Comparison of ENCODE assay signal across 14 cellular contexts in genomic region chr1:172717722-172718455, GRCh38. TPM values are rescaled to one million over a fixed set of nuclear protein-coding genes. Genes with fewer than 3 reads are reported as not detected.
A peak's percentile ranks its signal among the peaks of the same experiment; 100 is the strongest.
DNase-seq lines count a peak whose midpoint lies in the region; ATAC-seq and TF ChIP-seq lines count a peak whose summit lies in the region.
"Had no signal": no experiment of that assay in that cellular context is flagged by ENCODE, and none has a peak within 500 bp of the region (broad histone marks: within the 10 kb centered on the region; RNA-seq: fewer than 3 reads in every experiment).

No MANE protein-coding gene starts in this region.

- peak overlapping the region; percentile 54 for H3K27ac Mint-ChIP-seq in mesothelial cell of epicardium

- H3K9me3 ChIP-seq in Loucy (ENCODE audit: insufficient read depth, low read depth, low read length): no peaks in the 10 kb centered on the region
- H3K9me3 ChIP-seq: HAP-1, SJSA1 had no signal

- H4K20me1 ChIP-seq in Loucy (ENCODE audit: insufficient read depth, low read length, poor library complexity, severe bottlenecking): no peaks in the 10 kb centered on the region

- TF ChIP-seq CTCF in Loucy (conservative IDR thresholded peaks at IDR 0.05; ENCODE audit: low read length) (no peak), mesothelial cell of epicardium (IDR thresholded peaks at IDR 0.05; ENCODE audit: unreplicated experiment) (no peak)

- no peaks in the 10 kb centered on the region for H3K9me2 ChIP-seq in Loucy (replicated peaks; ENCODE audit: low read depth, low read length)

- no peak for ATAC-seq in GM18909 (IDR thresholded peaks at IDR 0.05; ENCODE audit: poor library complexity, unreplicated experiment)

- no peaks in the 10 kb centered on the region for H3K27me3 ChIP-seq in Loucy (ENCODE audit: insufficient read depth, low read length, poor library complexity, severe bottlenecking)
- H3K27me3 ChIP-seq: SJSA1 had no signal

- H3F3A ChIP-seq in Loucy (ENCODE audit: low read depth): no peaks in the 10 kb centered on the region

- no peaks in the 10 kb centered on the region for H3K27me3 Mint-ChIP-seq in mesothelial cell of epicardium (ENCODE audit: low read depth)

- no peak overlapping the region for H3K4me2 ChIP-seq in Loucy (ENCODE audit: low read depth, low read length, poor library complexity, severe bottlenecking)

- 0 out of 2 replicates have a peak overlapping the region, but pooled peaks have one; percentile 26 for H2AFZ ChIP-seq in Loucy (ENCODE audit: low read length)

- H3K4me1 Mint-ChIP-seq in mesothelial cell of epicardium: peaks cover 64% of the 10 kb centered on the region

- no peaks in the 10 kb centered on the region for H3K36me3 Mint-ChIP-seq in mesothelial cell of epicardium

- no peak overlapping the region for H3K4me3 ChIP-seq in Loucy (ENCODE audit: low read length, poor library complexity, severe bottlenecking)
- H3K4me3 ChIP-seq: HAP-1, SJSA1 had no signal

- DNase-seq in NCI-H510A (lab: John Stamatoyannopoulos, UW) (peak; percentile 12), NCI-H510A treated with DMSO at 0.1 percent for 48 hours (lab: John Stamatoyannopoulos, UW) (no peak), amniotic epithelial cell (ENCODE audit: low read depth) (peak; percentile 46), mesothelial cell of epicardium (ENCODE audit: low spot score in 2 of 2, unreplicated experiment in 2 of 2) (no peak), kidney glomerular epithelial cell (lab: John Stamatoyannopoulos, UW) (no peak), AML-193 (lab: John Stamatoyannopoulos, UW) (no peak)
- DNase-seq: Karpas-422, NCI-H187 treated with DMSO at 0.1 percent for 48 hours had no signal

- no peak overlapping the region for H3K4me3 Mint-ChIP-seq in mesothelial cell of epicardium

- H3K9me3 Mint-ChIP-seq in mesothelial cell of epicardium: no peaks in the 10 kb centered on the region

- no peaks in the 10 kb centered on the region for H3K36me3 ChIP-seq in Loucy (ENCODE audit: insufficient read depth, low read length)
- H3K36me3 ChIP-seq: HAP-1, SJSA1 had no signal

- no peak overlapping the region for H3K9ac ChIP-seq in Loucy (ENCODE audit: low read depth, low read length, poor library complexity, severe bottlenecking)

- H3K4me1 ChIP-seq in Loucy (ENCODE audit: insufficient read depth, low read length, poor library complexity, severe bottlenecking): peaks cover 44% of the 10 kb centered on the region
- H3K4me1 ChIP-seq: HAP-1 had no signal

- H3K79me2 ChIP-seq in Loucy (ENCODE audit: insufficient read depth, low read length): no peaks in the 10 kb centered on the region

RNA-seq across cellular contexts. Expression of gene FASLG, which starts 59.0 kb away (rescaled TPM):
- not detected in 3 replicates for total RNA-seq in mesothelial cell of epicardium
- total RNA-seq: esophagus mucosa, lung microvascular endothelial cell, SJSA1 had no signal

Comparison
In these comparisons a context has a peak if more than half of its experiments do, and no peak if none do; other contexts are left out.
1. DNase-seq: peak in NCI-H510A (single experiment) and amniotic epithelial cell (single experiment); none in NCI-H510A treated with DMSO at 0.1 percent for 48 hours (single experiment), mesothelial cell of epicardium (0 of 2), kidney glomerular epithelial cell (single experiment) and AML-193 (0 of 2).